In the genomic region with DNA sequence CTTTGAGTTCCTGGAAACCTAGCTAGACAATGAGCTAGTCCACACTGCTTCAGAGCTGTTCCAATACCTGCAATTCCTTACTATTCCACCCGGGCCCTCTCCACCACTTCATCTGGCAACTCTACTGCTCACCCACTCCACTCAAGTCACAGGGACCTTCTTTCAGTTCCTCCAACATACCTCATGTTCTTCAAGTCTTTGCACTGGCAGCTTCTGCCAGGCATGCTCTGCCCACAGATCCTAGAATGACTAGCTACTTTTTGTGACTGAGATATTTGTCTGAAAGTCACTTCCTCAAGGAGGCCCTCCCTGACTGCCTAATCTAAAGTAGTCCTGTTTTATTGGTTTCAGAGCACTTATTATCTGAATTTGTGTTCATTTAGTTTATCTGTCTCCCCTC, we compare ENCODE assay signal across 23 cellular contexts.
DNase-seq lines count a peak whose midpoint lies in the region; ATAC-seq lines count a peak whose summit lies in the region.
"Had no signal": no experiment of that assay in that cellular context is flagged by ENCODE, and none has a peak within 500 bp of the region (broad histone marks: within the 10 kb centered on the region; RNA-seq: fewer than 3 reads in every experiment).

No MANE protein-coding gene starts in this region.

- H3K9me3 Mint-ChIP-seq in activated naive CD4-positive, alpha-beta T cell treated with anti-CD3 and anti-CD28 coated beads, Interleukin-2, amount 50 U/mL, for 72 hours, result no peaks in the 10 kb centered on the region
- H3K9me3 Mint-ChIP-seq in stimulated activated naive CD8-positive, alpha-beta T cell treated with anti-CD3 and anti-CD28 coated beads, Interleukin-15, amount 100 ng/mL, for 72 hours, result no peaks in the 10 kb centered on the region
- H3K9me3 Mint-ChIP-seq: immature natural killer cell, nephron progenitor cell, WTC11 had no signal

- no peak for DNase-seq in activated naive CD4-positive, alpha-beta T cell treated with anti-CD3 and anti-CD28 coated beads, Interleukin-2, amount 50 U/mL, for 72 hours (ENCODE audit: low spot score in 2 of 2)
- DNase-seq in activated naive CD4-positive, alpha-beta T cell treated with anti-CD3 and anti-CD28 coated beads, Interleukin-2, amount 50 U/mL, for 16 hours, result no peak
- no peak for DNase-seq in T-helper 17 cell
- no peak for DNase-seq in stimulated activated naive CD8-positive, alpha-beta T cell treated with anti-CD3 and anti-CD28 coated beads, Interleukin-15, amount 100 ng/mL, for 72 hours
- DNase-seq in inferior parietal cortex (ENCODE audit: extremely low spot score), result no peak
- DNase-seq in NCI-H146 treated with DMSO at 0.1 percent for 48 hours (lab: John Stamatoyannopoulos, UW; ENCODE audit: unreplicated experiment), result no peak
- DNase-seq: activated gamma-delta T cell, AML-193, anterior cingulate cortex, caudate nucleus, foreskin fibroblast, immature natural killer cell, IMR-90, left ventricle myocardium inferior, NCI-H187, NCI-H2227 treated with DMSO at 0.1 percent for 48 hours, NCI-H774, nephron progenitor cell, sigmoid colon, tibial artery had no signal

- peak; percentile 63 to 87 for ATAC-seq in activated naive CD4-positive, alpha-beta T cell treated with anti-CD3 and anti-CD28 coated beads, Interleukin-2, amount 50 U/mL, for 72 hours
- ATAC-seq in GM21619 (IDR thresholded peaks at IDR 0.05; ENCODE audit: unreplicated experiment), result peak; percentile 51
- ATAC-seq in T-helper 17 cell, result no peak
- peak; percentile 31 for ATAC-seq in stimulated activated naive CD8-positive, alpha-beta T cell treated with anti-CD3 and anti-CD28 coated beads, Interleukin-15, amount 100 ng/mL, for 72 hours
- ATAC-seq: WTC11 had no signal

- peaks cover 4% of the 10 kb centered on the region for H3K4me1 Mint-ChIP-seq in T-helper 17 cell
- peaks cover 9% of the 10 kb centered on the region for H3K4me1 Mint-ChIP-seq in stimulated activated naive CD8-positive, alpha-beta T cell treated with anti-CD3 and anti-CD28 coated beads, Interleukin-15, amount 100 ng/mL, for 72 hours
- H3K4me1 Mint-ChIP-seq: immature natural killer cell, nephron progenitor cell had no signal

- H3K9me3 ChIP-seq in T-helper 17 cell (ENCODE audit: control insufficient read depth, low read length, poor library complexity, severe bottlenecking), result no peaks in the 10 kb centered on the region
- H3K9me3 ChIP-seq: left ventricle myocardium inferior, sigmoid colon, SJSA1, tibial artery had no signal

- H3K36me3 Mint-ChIP-seq in activated naive CD4-positive, alpha-beta T cell treated with anti-CD3 and anti-CD28 coated beads, Interleukin-2, amount 50 U/mL, for 72 hours, result no peaks in the 10 kb centered on the region
- H3K36me3 Mint-ChIP-seq in T-helper 17 cell (ENCODE audit: low read depth), result no peaks in the 10 kb centered on the region
- H3K36me3 Mint-ChIP-seq: immature natural killer cell, WTC11 had no signal

- no peaks in the 10 kb centered on the region for H3K27me3 Mint-ChIP-seq in T-helper 17 cell
- no peaks in the 10 kb centered on the region for H3K27me3 Mint-ChIP-seq in stimulated activated naive CD8-positive, alpha-beta T cell treated with anti-CD3 and anti-CD28 coated beads, Interleukin-15, amount 100 ng/mL, for 72 hours

- no peak overlapping the region for H3K4me3 Mint-ChIP-seq in T-helper 17 cell
- H3K4me3 Mint-ChIP-seq in stimulated activated naive CD8-positive, alpha-beta T cell treated with anti-CD3 and anti-CD28 coated beads, Interleukin-15, amount 100 ng/mL, for 72 hours, result no peak overlapping the region
- H3K4me3 Mint-ChIP-seq: immature natural killer cell, nephron progenitor cell, WTC11 had no signal

- H3K27ac Mint-ChIP-seq in activated naive CD4-positive, alpha-beta T cell treated with anti-CD3 and anti-CD28 coated beads, Interleukin-2, amount 50 U/mL, for 72 hours, result peak overlapping the region in 1 of 2 donors; percentile 38
- H3K27ac Mint-ChIP-seq in T-helper 17 cell, result peak overlapping the region; percentile 9
- no peak overlapping the region for H3K27ac Mint-ChIP-seq in stimulated activated naive CD8-positive, alpha-beta T cell treated with anti-CD3 and anti-CD28 coated beads, Interleukin-15, amount 100 ng/mL, for 72 hours
- H3K27ac Mint-ChIP-seq: immature natural killer cell, nephron progenitor cell, WTC11 had no signal
